ENCODE assay signal across 14 cellular contexts in genomic region chr19:39308531-39309304, GRCh38. TPM values are rescaled to one million over a fixed set of nuclear protein-coding genes. Genes with fewer than 3 reads are reported as not detected.
A peak's percentile ranks its signal among the peaks of the same experiment; 100 is the strongest.
DNase-seq lines count a peak whose midpoint lies in the region; TF ChIP-seq lines count a peak whose summit lies in the region.
"Had no signal": no experiment of that assay in that cellular context is flagged by ENCODE, and none has a peak within 500 bp of the region (broad histone marks: within the 10 kb centered on the region; RNA-seq: fewer than 3 reads in every experiment).

No MANE protein-coding gene starts in this region.

- H3K36me3 Mint-ChIP-seq in neural progenitor cell, result peaks cover 9% of the 10 kb centered on the region

- peaks cover 2% of the 10 kb centered on the region for H3K9me3 Mint-ChIP-seq in neural progenitor cell
- H3K9me3 Mint-ChIP-seq: dendritic cell treated with granulocyte-macrophage colony-stimulating factor and Interleukin-4, amounts not matched to agents 40 ng/mL and 50 ng/mL, for 4 days had no signal

- no peak overlapping the region for H3K27ac Mint-ChIP-seq in neural progenitor cell
- H3K27ac Mint-ChIP-seq: dendritic cell treated with granulocyte-macrophage colony-stimulating factor and Interleukin-4, amounts not matched to agents 40 ng/mL and 50 ng/mL, for 4 days had no signal

- H3K36me3 ChIP-seq in HUES48 (ENCODE audit: control insufficient read depth, insufficient read depth, low read length) (peaks cover 6% of the 10 kb centered on the region), neural progenitor cell (no peaks in the 10 kb centered on the region), vagina (no peaks in the 10 kb centered on the region)
- H3K36me3 ChIP-seq: uterus had no signal

- no peak overlapping the region for H3K4me2 ChIP-seq in neural progenitor cell
- H3K4me2 ChIP-seq: BLaER1 treated with 17β-estradiol and CSF1 and Interleukin-3, amounts not matched to agents 10 nM and 100 nM had no signal

- H3K27ac ChIP-seq in HUES48 (ENCODE audit: low read depth, low read length) (no peak overlapping the region), neural progenitor cell (no peak overlapping the region), vagina (no peak overlapping the region)
- H3K27ac ChIP-seq: BLaER1 treated with 17β-estradiol and CSF1 and Interleukin-3, amounts not matched to agents 10 nM and 100 nM; prostate gland; SK-N-MC; uterus had no signal

- H4K20me1 ChIP-seq in neural progenitor cell (ENCODE audit: low read depth), result peaks cover 28% of the 10 kb centered on the region

- H3K4me1 ChIP-seq in HUES48 (ENCODE audit: control insufficient read depth, insufficient read depth, low read length), result peaks cover 18% of the 10 kb centered on the region
- peaks cover 12% of the 10 kb centered on the region for H3K4me1 ChIP-seq in neural progenitor cell
- H3K4me1 ChIP-seq in vagina, result peaks cover 19% of the 10 kb centered on the region

- intact Hi-C loops in vagina (cut with DNase I), result no loop called here

- H3K4me1 Mint-ChIP-seq in neural progenitor cell, result peaks cover 22% of the 10 kb centered on the region

- H3K9me3 ChIP-seq in HUES48 (ENCODE audit: control insufficient read depth, insufficient read depth, low read length), result no peaks in the 10 kb centered on the region
- no peaks in the 10 kb centered on the region for H3K9me3 ChIP-seq in neural progenitor cell (ENCODE audit: low read depth)
- H3K9me3 ChIP-seq in vagina, result no peaks in the 10 kb centered on the region
- H3K9me3 ChIP-seq: BLaER1 treated with 17β-estradiol and CSF1 and Interleukin-3, amounts not matched to agents 10 nM and 100 nM; mucosa of descending colon; prostate gland; uterus had no signal

- peak; percentile 20 for DNase-seq in DMS114 treated with DMSO at 0.1 percent for 48 hours (lab: John Stamatoyannopoulos, UW; ENCODE audit: unreplicated experiment)
- DNase-seq in ecto neural progenitor cell (ENCODE audit: low spot score), result peak; percentile 80
- peak; percentile 75 for DNase-seq in neural progenitor cell (ENCODE audit: low spot score)
- no peak for DNase-seq in KBM-7
- no peak for DNase-seq in stimulated activated naive CD4-positive, alpha-beta T cell (lab: John Stamatoyannopoulos, UW)
- no peak for DNase-seq in NCI-H187 treated with DMSO at 0.1 percent for 48 hours (lab: John Stamatoyannopoulos, UW)
- DNase-seq in vagina (ENCODE audit: extremely low spot score in 2 of 2), result no peak
- DNase-seq: uterus had no signal

- peaks cover 29% of the 10 kb centered on the region for H3F3A ChIP-seq in neural progenitor cell (ENCODE audit: low read depth)

- H3K9ac ChIP-seq in HUES48 (ENCODE audit: low read depth, low read length) (no peak overlapping the region), neural progenitor cell (no peak overlapping the region)
- H3K9ac ChIP-seq: BLaER1 treated with 17β-estradiol and CSF1 and Interleukin-3, amounts not matched to agents 10 nM and 100 nM had no signal

- H3K79me2 ChIP-seq in neural progenitor cell (ENCODE audit: low read depth), result no peaks in the 10 kb centered on the region

- H3K27me3 Mint-ChIP-seq in neural progenitor cell (ENCODE audit: insufficient read depth, low read depth), result peaks cover 31% of the 10 kb centered on the region

- no peak overlapping the region for H2AFZ ChIP-seq in neural progenitor cell (replicated peaks)

- H3K27me3 ChIP-seq in HUES48 (ENCODE audit: control insufficient read depth, insufficient read depth, low read length) (peaks cover 40% of the 10 kb centered on the region), neural progenitor cell (peaks cover 54% of the 10 kb centered on the region), vagina (peaks cover 8% of the 10 kb centered on the region)
- H3K27me3 ChIP-seq: BLaER1 treated with 17β-estradiol and CSF1 and Interleukin-3, amounts not matched to agents 10 nM and 100 nM had no signal

- no peak for TF ChIP-seq CTCF in neural progenitor cell (IDR thresholded peaks at IDR 0.05)
- no peak for TF ChIP-seq CTCF in vagina (IDR thresholded peaks at IDR 0.05)

- peak overlapping the region; percentile 73; the same call in 1 of the 2 replicates for H3K4me3 ChIP-seq in HUES48 (ENCODE audit: low read depth, low read length)
- H3K4me3 ChIP-seq in neural progenitor cell, result peak overlapping the region; percentile 72
- H3K4me3 ChIP-seq in vagina, result no peak overlapping the region
- H3K4me3 ChIP-seq: BLaER1 treated with 17β-estradiol and CSF1 and Interleukin-3, amounts not matched to agents 10 nM and 100 nM; mucosa of descending colon; prostate gland; SK-N-MC; uterus had no signal

- in situ Hi-C loops in KBM-7 (cut with MboI; ENCODE audit: low pct_unique_long_range_greater_than_20kb, low sequenced_read_pairs), result no loop called here

- peak overlapping the region; percentile 66 for H3K4me3 Mint-ChIP-seq in neural progenitor cell
- H3K4me3 Mint-ChIP-seq: dendritic cell treated with granulocyte-macrophage colony-stimulating factor and Interleukin-4, amounts not matched to agents 40 ng/mL and 50 ng/mL, for 4 days had no signal

- TF ChIP-seq POLR2A in vagina (IDR thresholded peaks at IDR 0.05), result no peak

RNA-seq across cellular contexts. Expression of gene LRFN1, which starts 11.9 kb away (rescaled TPM):
- total RNA-seq in neural progenitor cell (ENCODE audit: low replicate concordance) (0.17 and 4.3 TPM in 2 replicates), vagina (3.9 TPM)

RNA-seq across cellular contexts. Expression of gene IFNL1, which starts 12.5 kb away (rescaled TPM):
- not detected in 2 replicates for total RNA-seq in neural progenitor cell (ENCODE audit: low replicate concordance)
- not detected for total RNA-seq in vagina
- total RNA-seq: mucosa of descending colon, prostate gland, uterus had no signal

RNA-seq across cellular contexts. Expression of gene GMFG, which starts 27.1 kb away (rescaled TPM):
- total RNA-seq in neural progenitor cell (ENCODE audit: low replicate concordance) (0.43 TPM in 1 of 2 replicates, not detected in the other), vagina (7.1 TPM)

RNA-seq across cellular contexts. Expression of gene SAMD4B, which starts 33.5 kb away (rescaled TPM):
- 32.8 and 105 TPM in 2 replicates for total RNA-seq in neural progenitor cell (ENCODE audit: low replicate concordance)
- 128 TPM for total RNA-seq in vagina

RNA-seq across cellular contexts. Expression of gene IFNL2, which starts 40.5 kb away (rescaled TPM):
- total RNA-seq in neural progenitor cell (ENCODE audit: low replicate concordance) (not detected in 2 replicates), vagina (not detected)
- total RNA-seq: mucosa of descending colon, prostate gland, uterus had no signal

Comparison
In these comparisons a context has a peak if more than half of its experiments do, and no peak if none do; other contexts are left out.
1. DNase-seq: peak in DMS114 treated with DMSO at 0.1 percent for 48 hours (single experiment), ecto neural progenitor cell (single experiment) and neural progenitor cell (single experiment); none in KBM-7 (single experiment), stimulated activated naive CD4-positive, alpha-beta T cell (0 of 6), NCI-H187 treated with DMSO at 0.1 percent for 48 hours (single experiment) and vagina (0 of 2).
2. H3K4me3 ChIP-seq: peak in HUES48 (single experiment) and neural progenitor cell (single experiment); none in vagina (0 of 2).